19 cellular contexts compared by ENCODE assay signal in the genomic region with DNA sequence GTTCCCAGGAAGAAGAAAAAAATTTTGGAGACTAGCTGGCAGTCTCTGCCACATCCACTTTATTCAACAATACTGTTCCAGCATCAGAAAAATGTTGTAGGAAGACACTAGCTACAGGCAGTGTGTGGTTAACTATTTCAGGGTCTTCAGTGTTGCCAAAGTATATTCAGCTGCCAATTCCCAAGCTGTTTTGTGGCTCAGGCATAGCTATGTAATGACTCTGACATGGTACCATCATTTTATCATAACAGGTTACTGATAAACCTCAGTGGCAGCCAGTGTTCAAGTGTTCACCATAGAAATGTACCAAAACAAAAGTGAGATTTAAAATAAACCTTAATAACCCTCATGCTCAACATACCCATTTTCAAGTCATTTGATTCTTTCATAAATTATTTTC.
"Had no signal": no experiment of that assay in that cellular context is flagged by ENCODE, and none has a peak within 500 bp of the region (broad histone marks: within the 10 kb centered on the region; RNA-seq: fewer than 3 reads in every experiment).

No MANE protein-coding gene starts in this region.

- H3K27ac ChIP-seq: coronary artery, right lobe of liver, VCaP had no signal

- H3K27me3 ChIP-seq: right lobe of liver had no signal

- ATAC-seq: activated T-cell treated with anti-CD3 and anti-CD28 coated beads, Interleukin-2, amount 50 U/mL, for 4 hours; left colon; mucosa of descending colon; natural killer cell treated with Interleukin-12 subunit alpha and Interleukin-12 subunit beta and Interleukin-15 and Interleukin-18, amount 100 ng/mL, for 72 hours; right lobe of liver had no signal

- H3K4me3 ChIP-seq: coronary artery, mucosa of descending colon, right lobe of liver had no signal

- FAIRE-seq: endothelial cell of umbilical vein, frontal cortex had no signal

- H3K36me3 ChIP-seq: right lobe of liver had no signal

- H3K9me3 ChIP-seq: mucosa of descending colon, right lobe of liver had no signal

- DNase-seq: activated CD4-positive, alpha-beta memory T cell treated with anti-CD3 and anti-CD28 coated beads for 36 hours; activated gamma-delta T cell; activated naive CD8-positive, alpha-beta T cell treated with anti-CD3 and anti-CD28 coated beads for 36 hours; activated T-cell treated with anti-CD3 and anti-CD28 coated beads, Interleukin-2, amount 50 U/mL, for 4 hours; aorta; caudate nucleus; effector CD4-positive, alpha-beta T cell; left colon; mammary epithelial cell; mucosa of descending colon; nucleus accumbens; right lobe of liver; stimulated activated naive CD4-positive, alpha-beta T cell; substantia nigra had no signal

- H3K4me1 ChIP-seq: right lobe of liver had no signal
